7 cellular contexts compared by ENCODE assay signal in genomic region chr1:26329380-26329779, GRCh38. TPM values are rescaled to one million over a fixed set of nuclear protein-coding genes. Genes with fewer than 3 reads are reported as not detected.
"Had no signal": no experiment of that assay in that cellular context is flagged by ENCODE, and none has a peak within 500 bp of the region (broad histone marks: within the 10 kb centered on the region; RNA-seq: fewer than 3 reads in every experiment).

No MANE protein-coding gene starts in this region.

RNA-seq across cellular contexts. Expression of gene CD52, which starts 11.6 kb away (rescaled TPM):
- total RNA-seq: GM23248, GM23338, HFFc6 had no signal
- polyA plus RNA-seq: GM23248 had no signal

RNA-seq across cellular contexts. Expression of gene CRYBG2, which starts 24.6 kb away (rescaled TPM):
- total RNA-seq: GM23248, H4, HFFc6 had no signal
- polyA plus RNA-seq: GM23248 had no signal

RNA-seq across cellular contexts. Expression of gene ZNF683, which starts 43.2 kb away (rescaled TPM):
- total RNA-seq: GM23248, GM23338, H1, H4, H7, H9, HFFc6 had no signal
- polyA plus RNA-seq: GM23248, GM23338, H1 had no signal
